ENCODE assay signal across 35 cellular contexts in the genomic region with DNA sequence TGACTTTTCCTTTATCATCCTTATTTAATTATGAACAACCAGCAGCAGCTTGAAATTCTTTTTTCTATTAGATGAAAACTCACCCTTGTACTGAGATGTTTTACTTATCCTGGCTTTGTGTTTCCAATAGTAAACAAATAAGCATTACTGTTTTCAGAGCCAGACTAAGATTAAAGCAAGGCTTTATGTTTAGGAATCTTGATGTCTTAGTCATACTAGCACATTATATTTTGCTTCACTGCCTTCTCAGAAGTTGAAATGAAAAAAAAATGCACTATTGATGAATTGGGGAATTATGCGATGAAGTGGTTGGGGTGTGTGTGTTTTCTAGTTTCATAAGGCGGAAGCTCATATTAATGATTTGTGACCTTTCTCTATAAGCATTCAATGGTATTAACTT.
A peak's percentile ranks its signal among the peaks of the same experiment; 100 is the strongest.
DNase-seq lines count a peak whose midpoint lies in the region; ATAC-seq, FAIRE-seq and TF ChIP-seq lines count a peak whose summit lies in the region.
"Had no signal": no experiment of that assay in that cellular context is flagged by ENCODE, and none has a peak within 500 bp of the region (broad histone marks: within the 10 kb centered on the region; RNA-seq: fewer than 3 reads in every experiment).

No MANE protein-coding gene starts in this region.

- no peaks in the 10 kb centered on the region for H3K36me3 ChIP-seq in GM23248 (ENCODE audit: low read depth)
- H3K36me3 ChIP-seq: BE2C; BLaER1; BLaER1 treated with 17β-estradiol and CSF1 and Interleukin-3, amounts not matched to agents 10 nM and 100 nM had no signal

- H3K9ac ChIP-seq in GM23248, result no peak overlapping the region
- H3K9ac ChIP-seq: BLaER1; BLaER1 treated with 17β-estradiol and CSF1 and Interleukin-3, amounts not matched to agents 10 nM and 100 nM had no signal

- FAIRE-seq in D721Med (lab: Jason Lieb, UNC), result peak; percentile 58
- FAIRE-seq: A204.1, A549, G401.6 had no signal

- no peaks in the 10 kb centered on the region for H4K20me1 ChIP-seq in GM23248 (ENCODE audit: insufficient read depth)
- H4K20me1 ChIP-seq: BLaER1; BLaER1 treated with 17β-estradiol and CSF1 and Interleukin-3, amounts not matched to agents 10 nM and 100 nM had no signal

- no peak overlapping the region for H3K27ac ChIP-seq in GM23248
- H3K27ac ChIP-seq: 22Rv1; A549; BLaER1; BLaER1 treated with 17β-estradiol and CSF1 and Interleukin-3, amounts not matched to agents 10 nM and 100 nM; C4-2B had no signal

- no peaks in the 10 kb centered on the region for H3F3A ChIP-seq in GM23248 (ENCODE audit: insufficient read depth)

- no peak for ATAC-seq in GM19035 (IDR thresholded peaks at IDR 0.05; ENCODE audit: unreplicated experiment)
- ATAC-seq: A549; CD8-positive, alpha-beta T cell had no signal

- no peaks in the 10 kb centered on the region for H3K4me1 ChIP-seq in GM23248 (ENCODE audit: insufficient read depth)
- H3K4me1 ChIP-seq: A549; BE2C; BLaER1; BLaER1 treated with 17β-estradiol and CSF1 and Interleukin-3, amounts not matched to agents 10 nM and 100 nM; Caco-2 had no signal

- no peaks in the 10 kb centered on the region for H3K9me2 ChIP-seq in GM23248 (ENCODE audit: insufficient read depth)

- H3K79me2 ChIP-seq in GM23248 (ENCODE audit: insufficient read depth), result no peaks in the 10 kb centered on the region

- no peak for TF ChIP-seq CTCF in D721Med (IDR thresholded peaks at IDR 0.05; ENCODE audit: insufficient read depth, missing control alignments)

- H3K4me2 ChIP-seq in GM23248 (ENCODE audit: unreplicated experiment), result no peak overlapping the region
- H3K4me2 ChIP-seq: A549; BLaER1; BLaER1 treated with 17β-estradiol and CSF1 and Interleukin-3, amounts not matched to agents 10 nM and 100 nM had no signal

- H2AFZ ChIP-seq in GM23248, result no peak overlapping the region

- no peaks in the 10 kb centered on the region for H3K9me3 ChIP-seq in GM23248 (ENCODE audit: low read depth)
- H3K9me3 ChIP-seq: A549; BE2C; BLaER1; BLaER1 treated with 17β-estradiol and CSF1 and Interleukin-3, amounts not matched to agents 10 nM and 100 nM; Caco-2 had no signal

- peak; percentile 59 for DNase-seq in COLO829 (ENCODE audit: low spot score)
- DNase-seq in D721Med (ENCODE audit: insufficient read length, low spot score), result no peak
- peak; percentile 20 for DNase-seq in astrocyte of the hippocampus (ENCODE audit: low read depth, low spot score)
- peak; percentile 58 for DNase-seq in foreskin melanocyte
- no peak for DNase-seq in G401 (ENCODE audit: low spot score)
- no peak for DNase-seq in activated CD8-positive, alpha-beta memory T cell treated with anti-CD3 and anti-CD28 coated beads, Interleukin-2, amount 50 U/mL, for 48 hours
- DNase-seq in GM23248, result no peak
- DNase-seq: 8988T; ACHN; AML-193; BE2C; C1 segment of cervical spinal cord; Caco-2; Calu3; CD4-positive, alpha-beta memory T cell; CD4-positive, alpha-beta T cell; CD4-positive, CD25-positive, alpha-beta regulatory T cell; CD8-positive, alpha-beta memory T cell; CD8-positive, alpha-beta T cell; COR-L47; DMS 273 treated with DMSO at 0.1 percent for 48 hours; DMS153; DMS53; DMS79; DMS79 treated with DMSO at 0.1 percent for 48 hours; DND-41; EL had no signal

- WGBS in GM23248 (ENCODE audit: low coverage in 1 of 2, low lambda C conversion rate in 2 of 2, missing lambda C conversion rate in 2 of 2), 2 experiments, result 95 to 96% methylated on average over 2 of the region's 2 CpGs

- no peaks in the 10 kb centered on the region for H3K27me3 ChIP-seq in GM23248 (replicated peaks; ENCODE audit: insufficient read depth)
- H3K27me3 ChIP-seq: BE2C; BLaER1; BLaER1 treated with 17β-estradiol and CSF1 and Interleukin-3, amounts not matched to agents 10 nM and 100 nM had no signal

- in situ Hi-C loops in G401 (cut with HindIII; ENCODE audit: low sequenced_read_pairs) (no loop called here), GM23248 (cut with MboI) (no loop called here)

- H3K4me3 ChIP-seq in GM23248, result no peak overlapping the region
- H3K4me3 ChIP-seq: A549; BLaER1; BLaER1 treated with 17β-estradiol and CSF1 and Interleukin-3, amounts not matched to agents 10 nM and 100 nM had no signal

Comparison
In these comparisons a context has a peak if more than half of its experiments do, and no peak if none do; other contexts are left out.
1. DNase-seq: peak in COLO829 (single experiment), astrocyte of the hippocampus (single experiment) and foreskin melanocyte (single experiment); none in D721Med (single experiment), G401 (single experiment), activated CD8-positive, alpha-beta memory T cell treated with anti-CD3 and anti-CD28 coated beads, Interleukin-2, amount 50 U/mL, for 48 hours (single experiment) and GM23248 (single experiment).